ENCODE assay signal across 1 cellular context in genomic region chr11:111418436-111418787, GRCh38.
TF ChIP-seq lines count a peak whose summit lies in the region.

No MANE protein-coding gene starts in this region.

TF ChIP-seq in GM23338, 12 proteins besides CTCF, POLR2A, EP300 and RAD21 (continued from another document):
- TF ChIP-seq REST (IDR thresholded peaks at IDR 0.05; ENCODE audit: unreplicated experiment): no peak
TF ChIP-seq in GM23338: peak in this region for 0.
